2 cellular contexts compared by ENCODE assay signal in the genomic region with DNA sequence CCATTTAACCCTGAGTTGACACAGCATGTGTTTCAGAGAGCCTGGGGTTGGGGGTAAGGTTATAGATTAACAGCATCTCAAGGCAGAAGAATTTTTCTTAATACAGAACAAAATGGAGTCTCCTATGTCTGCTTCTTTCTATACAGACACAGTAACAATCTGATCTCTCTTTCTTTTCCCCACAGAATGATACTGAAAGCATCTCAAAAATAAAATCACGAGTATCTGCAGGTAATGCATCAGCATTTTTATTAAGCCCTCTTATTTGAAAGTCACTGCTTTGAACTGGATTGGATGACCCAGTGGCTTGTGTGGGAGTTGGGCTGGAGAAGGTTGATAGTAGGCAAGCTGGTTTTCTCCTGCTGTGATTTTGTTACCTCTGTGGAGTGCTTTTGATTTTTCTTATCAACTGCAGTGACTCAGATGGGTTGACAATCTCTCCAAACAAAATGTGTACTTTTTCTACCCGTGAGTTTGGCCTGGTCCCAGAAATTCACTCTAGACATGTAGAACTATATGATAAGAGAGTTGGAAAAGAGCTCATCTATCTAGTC.
A peak's percentile ranks its signal among the peaks of the same experiment; 100 is the strongest.
TF ChIP-seq lines count a peak whose summit lies in the region.

No MANE protein-coding gene starts in this region.

TF ChIP-seq in A549, 52 proteins besides CTCF, POLR2A, EP300 and RAD21 (continued from another document):
- TF ChIP-seq, protein P1, sequence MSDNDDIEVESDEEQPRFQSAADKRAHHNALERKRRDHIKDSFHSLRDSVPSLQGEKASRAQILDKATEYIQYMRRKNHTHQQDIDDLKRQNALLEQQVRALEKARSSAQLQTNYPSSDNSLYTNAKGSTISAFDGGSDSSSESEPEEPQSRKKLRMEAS (IDR thresholded peaks at IDR 0.05) = no peak
- TF ChIP-seq, protein P2, sequence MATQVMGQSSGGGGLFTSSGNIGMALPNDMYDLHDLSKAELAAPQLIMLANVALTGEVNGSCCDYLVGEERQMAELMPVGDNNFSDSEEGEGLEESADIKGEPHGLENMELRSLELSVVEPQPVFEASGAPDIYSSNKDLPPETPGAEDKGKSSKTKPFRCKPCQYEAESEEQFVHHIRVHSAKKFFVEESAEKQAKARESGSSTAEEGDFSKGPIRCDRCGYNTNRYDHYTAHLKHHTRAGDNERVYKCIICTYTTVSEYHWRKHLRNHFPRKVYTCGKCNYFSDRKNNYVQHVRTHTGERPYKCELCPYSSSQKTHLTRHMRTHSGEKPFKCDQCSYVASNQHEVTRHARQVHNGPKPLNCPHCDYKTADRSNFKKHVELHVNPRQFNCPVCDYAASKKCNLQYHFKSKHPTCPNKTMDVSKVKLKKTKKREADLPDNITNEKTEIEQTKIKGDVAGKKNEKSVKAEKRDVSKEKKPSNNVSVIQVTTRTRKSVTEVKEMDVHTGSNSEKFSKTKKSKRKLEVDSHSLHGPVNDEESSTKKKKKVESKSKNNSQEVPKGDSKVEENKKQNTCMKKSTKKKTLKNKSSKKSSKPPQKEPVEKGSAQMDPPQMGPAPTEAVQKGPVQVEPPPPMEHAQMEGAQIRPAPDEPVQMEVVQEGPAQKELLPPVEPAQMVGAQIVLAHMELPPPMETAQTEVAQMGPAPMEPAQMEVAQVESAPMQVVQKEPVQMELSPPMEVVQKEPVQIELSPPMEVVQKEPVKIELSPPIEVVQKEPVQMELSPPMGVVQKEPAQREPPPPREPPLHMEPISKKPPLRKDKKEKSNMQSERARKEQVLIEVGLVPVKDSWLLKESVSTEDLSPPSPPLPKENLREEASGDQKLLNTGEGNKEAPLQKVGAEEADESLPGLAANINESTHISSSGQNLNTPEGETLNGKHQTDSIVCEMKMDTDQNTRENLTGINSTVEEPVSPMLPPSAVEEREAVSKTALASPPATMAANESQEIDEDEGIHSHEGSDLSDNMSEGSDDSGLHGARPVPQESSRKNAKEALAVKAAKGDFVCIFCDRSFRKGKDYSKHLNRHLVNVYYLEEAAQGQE (IDR thresholded peaks at IDR 0.05) = no peak
- no peak for TF ChIP-seq ESRRA (IDR thresholded peaks at IDR 0.05; ENCODE audit: borderline replicate concordance, low read length)
- no peak for TF ChIP-seq SREBF2 (IDR thresholded peaks at IDR 0.05)
- TF ChIP-seq MAZ (IDR thresholded peaks at IDR 0.05; ENCODE audit: borderline replicate concordance, low read depth, low read length) = no peak
- TF ChIP-seq, protein P3, sequence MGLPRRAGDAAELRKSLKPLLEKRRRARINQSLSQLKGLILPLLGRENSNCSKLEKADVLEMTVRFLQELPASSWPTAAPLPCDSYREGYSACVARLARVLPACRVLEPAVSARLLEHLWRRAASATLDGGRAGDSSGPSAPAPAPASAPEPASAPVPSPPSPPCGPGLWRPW (IDR thresholded peaks at IDR 0.05) = no peak
- TF ChIP-seq HOXB5 (CRISPR knock-in tag; IDR thresholded peaks at IDR 0.05) = 0 out of 2 replicates have a peak, but pooled peaks have one; percentile 48
- no peak for TF ChIP-seq KDM5A (IDR thresholded peaks at IDR 0.05)

TF ChIP-seq in H1, 55 proteins besides CTCF, POLR2A, EP300 and RAD21 (continued from another document):
- no peak for TF ChIP-seq CHD1 (IDR thresholded peaks at IDR 0.05; ENCODE audit: low read depth, low read length)
- no peak for TF ChIP-seq TCF12 (IDR thresholded peaks at IDR 0.05; ENCODE audit: low read depth, low read length)
- TF ChIP-seq TEAD4 (IDR thresholded peaks at IDR 0.05; ENCODE audit: low read depth, low read length) = no peak
- no peak for TF ChIP-seq JUND (IDR thresholded peaks at IDR 0.05; ENCODE audit: low read length)
- no peak for TF ChIP-seq SP2 (IDR thresholded peaks at IDR 0.05; ENCODE audit: low read length)
- TF ChIP-seq JUN (IDR thresholded peaks at IDR 0.05; ENCODE audit: low read depth, low read length) = no peak
- TF ChIP-seq, protein P4, sequence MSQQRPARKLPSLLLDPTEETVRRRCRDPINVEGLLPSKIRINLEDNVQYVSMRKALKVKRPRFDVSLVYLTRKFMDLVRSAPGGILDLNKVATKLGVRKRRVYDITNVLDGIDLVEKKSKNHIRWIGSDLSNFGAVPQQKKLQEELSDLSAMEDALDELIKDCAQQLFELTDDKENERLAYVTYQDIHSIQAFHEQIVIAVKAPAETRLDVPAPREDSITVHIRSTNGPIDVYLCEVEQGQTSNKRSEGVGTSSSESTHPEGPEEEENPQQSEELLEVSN (IDR thresholded peaks at IDR 0.05) = no peak
- no peak for TF ChIP-seq BCL11A (IDR thresholded peaks at IDR 0.05; ENCODE audit: low read depth in 2 of 2, low read length in 2 of 2)
- TF ChIP-seq BRCA1 (IDR thresholded peaks at IDR 0.05; ENCODE audit: low read depth, low read length) = no peak
- TF ChIP-seq GTF2F1 (IDR thresholded peaks at IDR 0.05; ENCODE audit: borderline replicate concordance, low read depth, low read length) = no peak
- TF ChIP-seq ZNF274 (IDR thresholded peaks at IDR 0.05; ENCODE audit: borderline replicate concordance, extremely low read depth, low read length) = no peak
- no peak for TF ChIP-seq MAFK (IDR thresholded peaks at IDR 0.05; ENCODE audit: low read depth, low read length)
- TF ChIP-seq CEBPB (IDR thresholded peaks at IDR 0.05; ENCODE audit: low read depth, low read length) = no peak
TF ChIP-seq in H1: peak in this region for 0.
